In the genomic region with DNA sequence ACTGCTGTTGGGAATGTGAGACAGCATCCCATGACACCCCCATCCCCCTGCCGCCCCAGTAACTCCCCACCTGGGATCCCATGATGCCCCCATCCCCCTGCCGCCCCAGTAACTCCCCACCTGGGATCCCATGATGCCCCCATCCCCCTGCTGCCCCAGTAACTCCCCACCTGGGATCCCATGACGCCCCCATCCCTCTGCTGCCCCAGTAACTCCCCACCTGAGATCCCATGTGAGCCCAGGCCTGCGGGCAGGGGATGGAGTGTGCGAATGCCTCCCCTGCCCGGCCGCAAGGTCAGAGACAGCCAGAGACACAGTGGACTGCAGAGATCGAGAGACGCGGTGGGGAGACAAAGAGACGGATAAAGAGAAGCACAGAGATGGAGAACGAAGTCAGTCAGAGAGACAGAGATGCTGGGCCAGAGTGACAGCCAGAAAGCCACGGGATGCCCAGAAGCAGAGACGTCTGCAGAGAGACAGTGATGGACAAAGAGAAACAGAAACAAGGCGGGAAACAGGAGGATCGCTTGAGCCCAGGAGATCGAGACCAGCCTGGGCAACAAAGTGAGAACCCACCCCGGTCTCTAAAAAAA, we compare ENCODE assay signal across 12 cellular contexts. TPM values are rescaled to one million over a fixed set of nuclear protein-coding genes. Genes with fewer than 3 reads are reported as not detected.
DNase-seq lines count a peak whose midpoint lies in the region; ATAC-seq and TF ChIP-seq lines count a peak whose summit lies in the region.
"Had no signal": no experiment of that assay in that cellular context is flagged by ENCODE, and none has a peak within 500 bp of the region (broad histone marks: within the 10 kb centered on the region; RNA-seq: fewer than 3 reads in every experiment).

No MANE protein-coding gene starts in this region.

- H3F3A ChIP-seq in DOHH2 (ENCODE audit: control insufficient read depth, insufficient read depth): peaks cover 37% of the 10 kb centered on the region

- H3K9me2 ChIP-seq in DOHH2 (replicated peaks; ENCODE audit: control insufficient read depth, low read length): no peaks in the 10 kb centered on the region

- in situ Hi-C loops in gastrocnemius medialis (cut with MboI; ENCODE audit: low sequenced_read_pairs in 4 of 4): no loop called here

- no peaks in the 10 kb centered on the region for H3K27me3 ChIP-seq in DOHH2 (ENCODE audit: control insufficient read depth, low read length)
- H3K27me3 ChIP-seq in gastrocnemius medialis: no peaks in the 10 kb centered on the region
- H3K27me3 ChIP-seq: tibial nerve had no signal

- H3K4me3 ChIP-seq in DOHH2 (ENCODE audit: low read length) (peak overlapping the region; percentile 95), NB4 (ENCODE audit: low read depth, low read length) (peak overlapping the region; percentile 65), gastrocnemius medialis (peak overlapping the region in 2 of 4 donors; percentile 11 to 28)

- peak overlapping the region; percentile 97 for H3K4me2 ChIP-seq in DOHH2 (ENCODE audit: low read length)

- no peaks in the 10 kb centered on the region for H3K9me3 ChIP-seq in DOHH2 (ENCODE audit: control insufficient read depth, insufficient read depth, low read length)
- no peaks in the 10 kb centered on the region for H3K9me3 ChIP-seq in gastrocnemius medialis
- H3K9me3 ChIP-seq: tibial nerve had no signal

- no peaks in the 10 kb centered on the region for H4K20me1 ChIP-seq in DOHH2 (ENCODE audit: control insufficient read depth, insufficient read depth, low read depth, low read length)

- peak overlapping the region; percentile 96 for H3K27ac ChIP-seq in DOHH2 (ENCODE audit: low read depth, low read length)
- H3K27ac ChIP-seq in gastrocnemius medialis: peak overlapping the region in 3 of 4 donors; percentile 37 to 69 (median 60)
- H3K27ac ChIP-seq: parathyroid adenoma had no signal

- TF ChIP-seq POLR2A in NB4 (IDR thresholded peaks at IDR 0.05; ENCODE audit: extremely low read depth, insufficient read length) (no peak), gastrocnemius medialis (IDR thresholded peaks at IDR 0.05) (no peak)

- peaks cover 27% of the 10 kb centered on the region for H3K79me2 ChIP-seq in DOHH2 (ENCODE audit: control insufficient read depth, low read length)
- H3K79me2 ChIP-seq: parathyroid adenoma had no signal

- H3K36me3 ChIP-seq in DOHH2 (ENCODE audit: control insufficient read depth, low read length): peaks cover 35% of the 10 kb centered on the region
- no peaks in the 10 kb centered on the region for H3K36me3 ChIP-seq in gastrocnemius medialis
- H3K36me3 ChIP-seq: tibial nerve had no signal

- peaks cover 50% of the 10 kb centered on the region for H3K4me1 ChIP-seq in DOHH2 (ENCODE audit: control insufficient read depth, low read length)
- H3K4me1 ChIP-seq in gastrocnemius medialis: peaks cover 0 to 4% of the 10 kb centered on the region in 2 donors
- H3K4me1 ChIP-seq: parathyroid adenoma had no signal

- intact Hi-C loops in gastrocnemius medialis (cut with DNase I; ENCODE audit: low total_unique reads): no loop called here

- DNase-seq in NB4 (ENCODE audit: low read depth): no peak
- DNase-seq in central memory CD4-positive, alpha-beta T cell: peak; percentile 17
- no peak for DNase-seq in gastrocnemius medialis
- no peak for DNase-seq in NCI-H446 (lab: John Stamatoyannopoulos, UW)
- DNase-seq: left cardiac atrium, NCI-H1105, NCI-H82 had no signal

- ATAC-seq in gastrocnemius medialis: no peak
- no peak for ATAC-seq in GM18870 (IDR thresholded peaks at IDR 0.05; ENCODE audit: unreplicated experiment)
- no peak for ATAC-seq in GM18520 (IDR thresholded peaks at IDR 0.05; ENCODE audit: unreplicated experiment)

- TF ChIP-seq CTCF in DOHH2 (IDR thresholded peaks at IDR 0.05; ENCODE audit: low read depth, low read length, poor library complexity, severe bottlenecking) (no peak), NB4 (IDR thresholded peaks at IDR 0.05; ENCODE audit: low read depth, low read length) (no peak), gastrocnemius medialis (IDR thresholded peaks at IDR 0.05 in 4 of 5, conservative IDR thresholded peaks at IDR 0.05 in 1 of 5) (no peak)

RNA-seq across cellular contexts. Expression of a gene that starts 1.0 kb away (rescaled TPM):
- 1 to 10 TPM; 4.7 to 8.1 (median 5.2) TPM for total RNA-seq in gastrocnemius medialis

RNA-seq across cellular contexts. Expression of a gene that starts 8.4 kb away (rescaled TPM):
- total RNA-seq in gastrocnemius medialis: 10 to 100 TPM; 50.3 to 71.2 (median 51.2) TPM

RNA-seq across cellular contexts. Expression of a gene that starts 25.2 kb away (rescaled TPM):
- total RNA-seq in gastrocnemius medialis: 10 to 100 TPM; 36.4 to 87.6 (median 47.7) TPM

RNA-seq across cellular contexts. Expression of a gene that starts 42.4 kb away (rescaled TPM):
- 10 to 100 TPM in 2 of 4 donors, 1 to 10 TPM in 2; 3.2 to 10.6 (median 9.6) TPM for total RNA-seq in gastrocnemius medialis
